28 cellular contexts compared by ENCODE assay signal in genomic region chr4:61851126-61851525, GRCh38.
"Had no signal": no experiment of that assay in that cellular context is flagged by ENCODE, and none has a peak within 500 bp of the region (broad histone marks: within the 10 kb centered on the region; RNA-seq: fewer than 3 reads in every experiment).

No MANE protein-coding gene starts in this region.

- FAIRE-seq: colon, endometrium, endothelial cell of umbilical vein, frontal cortex had no signal

- ATAC-seq: effector memory CD8-positive, alpha-beta T cell; esophagus mucosa; gastrocnemius medialis; gastroesophageal sphincter; heart left ventricle; heart right ventricle had no signal

- H3K4me1 ChIP-seq: colonic mucosa, esophagus muscularis mucosa, esophagus squamous epithelium, gastrocnemius medialis, gastroesophageal sphincter, heart left ventricle, heart right ventricle had no signal

- H3K27ac Mint-ChIP-seq: dendritic cell treated with granulocyte-macrophage colony-stimulating factor and Interleukin-4, amounts not matched to agents 40 ng/mL and 50 ng/mL, for 4 days; effector memory CD8-positive, alpha-beta T cell; endodermal cell had no signal

- H3K27me3 Mint-ChIP-seq: dendritic cell treated with granulocyte-macrophage colony-stimulating factor and Interleukin-4, amounts not matched to agents 40 ng/mL and 50 ng/mL, for 4 days; effector memory CD8-positive, alpha-beta T cell had no signal

- H3K4me3 Mint-ChIP-seq: dendritic cell treated with granulocyte-macrophage colony-stimulating factor and Interleukin-4, amounts not matched to agents 40 ng/mL and 50 ng/mL, for 4 days; effector memory CD8-positive, alpha-beta T cell; endodermal cell had no signal

- H3K9me3 Mint-ChIP-seq: dendritic cell treated with granulocyte-macrophage colony-stimulating factor and Interleukin-4, amounts not matched to agents 40 ng/mL and 50 ng/mL, for 4 days had no signal

- DNase-seq: colonic mucosa; cortex of kidney; dermis blood vessel endothelial cell; dorsolateral prefrontal cortex; effector CD4-positive, alpha-beta T cell; effector CD8-positive, alpha-beta T cell; effector memory CD4-positive, alpha-beta T cell; effector memory CD8-positive, alpha-beta T cell; endodermal cell; erythroblast; esophagus squamous epithelium; foreskin fibroblast; foreskin melanocyte; gastrocnemius medialis; glutamatergic neuron; head of caudate nucleus; heart left ventricle; heart right ventricle had no signal

- H3K27ac ChIP-seq: colonic mucosa, coronary artery, dorsolateral prefrontal cortex, epithelial cell of prostate, esophagus muscularis mucosa, esophagus squamous epithelium, gastrocnemius medialis, gastroesophageal sphincter, heart left ventricle, heart right ventricle had no signal

- H3K4me3 ChIP-seq: colonic mucosa, coronary artery, dorsolateral prefrontal cortex, esophagus muscularis mucosa, esophagus squamous epithelium, gastrocnemius medialis, gastroesophageal sphincter, heart left ventricle, heart right ventricle had no signal

- H3K36me3 ChIP-seq: colonic mucosa, esophagus muscularis mucosa, esophagus squamous epithelium, gastrocnemius medialis, gastroesophageal sphincter, heart left ventricle, heart right ventricle had no signal

- H3K27me3 ChIP-seq: colonic mucosa, dorsolateral prefrontal cortex, esophagus muscularis mucosa, esophagus squamous epithelium, gastrocnemius medialis, gastroesophageal sphincter, heart left ventricle, heart right ventricle had no signal

- H3K9me3 ChIP-seq: colonic mucosa, esophagus muscularis mucosa, esophagus squamous epithelium, gastrocnemius medialis, gastroesophageal sphincter, heart left ventricle, heart right ventricle had no signal
